27 cellular contexts compared by ENCODE assay signal in the genomic region with DNA sequence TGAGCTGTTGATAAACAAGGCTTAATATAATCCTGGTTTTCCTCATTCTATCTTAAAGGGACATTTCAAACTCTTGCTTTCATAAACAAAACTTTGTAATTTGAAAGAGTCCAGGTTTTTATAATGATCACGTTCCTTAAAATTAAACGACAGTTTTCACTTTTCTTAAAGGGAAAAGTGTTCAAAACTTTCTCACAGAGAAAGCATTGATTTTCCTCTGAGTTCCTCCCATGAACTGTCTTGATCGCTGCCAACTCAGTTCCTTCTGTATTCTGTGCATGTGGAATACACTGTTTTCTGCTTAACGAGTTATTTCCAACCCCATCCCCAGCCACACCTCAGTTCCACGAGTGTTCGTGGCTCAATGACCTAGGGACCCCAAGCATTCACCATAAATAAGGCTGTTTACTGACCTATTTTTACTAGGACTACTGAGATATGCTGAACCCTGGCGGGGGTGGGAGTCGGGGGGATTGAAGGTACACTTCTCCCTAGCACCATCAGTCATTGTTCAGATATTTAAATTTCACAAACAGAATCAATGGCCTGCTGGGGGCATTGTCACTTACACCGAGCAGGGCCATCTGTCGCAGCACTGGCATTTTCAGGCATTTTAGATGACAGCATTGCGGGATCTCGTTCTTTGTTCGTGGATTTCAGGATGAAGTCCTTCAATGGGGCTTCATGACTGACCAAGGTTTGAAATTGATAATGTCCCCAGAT. TPM values are rescaled to one million over a fixed set of nuclear protein-coding genes. Genes with fewer than 3 reads are reported as not detected.
DNase-seq lines count a peak whose midpoint lies in the region; ATAC-seq, FAIRE-seq and TF ChIP-seq lines count a peak whose summit lies in the region.
"Had no signal": no experiment of that assay in that cellular context is flagged by ENCODE, and none has a peak within 500 bp of the region (broad histone marks: within the 10 kb centered on the region; RNA-seq: fewer than 3 reads in every experiment).

No MANE protein-coding gene starts in this region.

- H3K79me1 ChIP-seq in mesenchymal stem cell (replicated peaks; ENCODE audit: low read length, poor library complexity, severe bottlenecking) = no peaks in the 10 kb centered on the region

- no peak overlapping the region for H2BK120ac ChIP-seq in mesenchymal stem cell (ENCODE audit: low read depth, low read length)

- peaks cover 2% of the 10 kb centered on the region for H3K9me3 ChIP-seq in WERI-Rb-1 (ENCODE audit: severe bottlenecking)
- no peaks in the 10 kb centered on the region for H3K9me3 ChIP-seq in mesenchymal stem cell (ENCODE audit: control insufficient read depth, low read length)
- H3K9me3 ChIP-seq: BLaER1, MG63, SJSA1 had no signal

- CTCF ChIA-PET in activated CD4-positive, alpha-beta T cell treated with anti-CD3 and anti-CD28 coated beads, Interleukin-2, amount 10 ng/mL, durations not matched to agents 7 days and 5 days (lab: Charles Lee) = interaction anchor here (0.6 kb wide), 1 partner anchor 375 kb away, joined by 3 read pairs; no protein-coding TSS in a partner anchor

- H3K4me1 ChIP-seq in mesenchymal stem cell (ENCODE audit: control insufficient read depth, insufficient read depth, low read depth, low read length) = no peaks in the 10 kb centered on the region
- H3K4me1 ChIP-seq: SJSA1 had no signal

- peaks cover 12% of the 10 kb centered on the region for H3K4me1 Mint-ChIP-seq in activated CD4-positive, alpha-beta T cell treated with anti-CD3 and anti-CD28 coated beads, Interleukin-2, amount 10 ng/mL, durations not matched to agents 7 days and 5 days

- H3K27me3 ChIP-seq in WERI-Rb-1 (ENCODE audit: insufficient read depth, low read depth, severe bottlenecking) (no peaks in the 10 kb centered on the region), mesenchymal stem cell (ENCODE audit: control insufficient read depth in 1 of 2, insufficient read depth in 1 of 2, low read length in 2 of 2) (peaks cover 19 to 60% of the 10 kb centered on the region in 2 experiments)
- H3K27me3 ChIP-seq: BLaER1, MG63 had no signal

- no peak overlapping the region for H3K18ac ChIP-seq in mesenchymal stem cell (ENCODE audit: low read depth in 1 of 2, low read length in 2 of 2)

- no peak for ATAC-seq in GM18873 (IDR thresholded peaks at IDR 0.05; ENCODE audit: low FRiP score, unreplicated experiment)
- ATAC-seq: CD8-positive, alpha-beta T cell; PC-3 had no signal

- H3K36me3 Mint-ChIP-seq in activated CD4-positive, alpha-beta T cell treated with anti-CD3 and anti-CD28 coated beads, Interleukin-2, amount 10 ng/mL, durations not matched to agents 7 days and 5 days (ENCODE audit: low read depth) = no peaks in the 10 kb centered on the region
- H3K36me3 Mint-ChIP-seq: CD8-positive, alpha-beta T cell had no signal

- no peak overlapping the region for H3K27ac Mint-ChIP-seq in activated CD4-positive, alpha-beta T cell treated with anti-CD3 and anti-CD28 coated beads, Interleukin-2, amount 10 ng/mL, durations not matched to agents 7 days and 5 days
- H3K27ac Mint-ChIP-seq: CD8-positive, alpha-beta T cell; HFFc6 had no signal

- H3K23ac ChIP-seq in mesenchymal stem cell (ENCODE audit: low read length in 2 of 2) = no peak overlapping the region

- 89% methylated on average over 11 of the region's 13 CpGs for WGBS in mesenchymal stem cell

- H3K4me3 ChIP-seq in WERI-Rb-1 (ENCODE audit: low read depth, low read length) (peak overlapping the region; percentile 58), mesenchymal stem cell (ENCODE audit: insufficient read depth in 1 of 2, low read depth in 1 of 2, low read length in 2 of 2) (no peak overlapping the region)
- H3K4me3 ChIP-seq: BLaER1, MG63, SJSA1 had no signal

- H3K27me3 Mint-ChIP-seq in activated CD4-positive, alpha-beta T cell treated with anti-CD3 and anti-CD28 coated beads, Interleukin-2, amount 10 ng/mL, durations not matched to agents 7 days and 5 days = peaks cover 28% of the 10 kb centered on the region

- H2AK5ac ChIP-seq in mesenchymal stem cell (ENCODE audit: low read length, severe bottlenecking) = no peak overlapping the region

- H2AFZ ChIP-seq in mesenchymal stem cell (ENCODE audit: low read depth, low read length) = no peak overlapping the region

- peak; percentile 40 for DNase-seq in NCI-H1694 treated with DMSO at 0.1 percent for 48 hours (lab: John Stamatoyannopoulos, UW)
- peak; percentile 55 for DNase-seq in WERI-Rb-1
- no peak for DNase-seq in mesenchymal stem cell
- no peak for DNase-seq in HCEC 1CT
- DNase-seq in activated CD4-positive, alpha-beta T cell treated with anti-CD3 and anti-CD28 coated beads, Interleukin-2, amount 10 ng/mL, durations not matched to agents 7 days and 5 days = no peak
- no peak for DNase-seq in NCI-H1105 treated with DMSO at 0.1 percent for 48 hours (lab: John Stamatoyannopoulos, UW)
- DNase-seq: 8988T; CD8-positive, alpha-beta T cell; DMS79 treated with DMSO at 0.1 percent for 48 hours; GOT3; HFFc6; IMR-90; Karpas-422; MG63; NCI-H1417; NCI-H2029 treated with DMSO at 0.1 percent for 48 hours; NCI-H526; PC-3; SW 1271 had no signal

- no peak overlapping the region for H3K14ac ChIP-seq in mesenchymal stem cell (ENCODE audit: low read length in 2 of 2)

- no peak overlapping the region for H2BK5ac ChIP-seq in mesenchymal stem cell (ENCODE audit: low read depth, low read length, poor library complexity, severe bottlenecking)

- POLR2A ChIA-PET in activated CD4-positive, alpha-beta T cell treated with anti-CD3 and anti-CD28 coated beads, Interleukin-2, amount 10 ng/mL, durations not matched to agents 7 days and 5 days (lab: Charles Lee) = no interaction called here

- no peak overlapping the region for H4K91ac ChIP-seq in mesenchymal stem cell (ENCODE audit: low read length)

- no peak overlapping the region for H3K4me2 ChIP-seq in mesenchymal stem cell (ENCODE audit: low read length, poor library complexity, severe bottlenecking)
- H3K4me2 ChIP-seq: BLaER1 had no signal

- H3K36me3 ChIP-seq in WERI-Rb-1 (no peaks in the 10 kb centered on the region), mesenchymal stem cell (ENCODE audit: control insufficient read depth in 1 of 2, insufficient read depth in 2 of 2, low read depth in 1 of 2, low read length in 2 of 2) (no peaks in the 10 kb centered on the region)
- H3K36me3 ChIP-seq: BLaER1, MG63, SJSA1 had no signal

- no peaks in the 10 kb centered on the region for H3K9me3 Mint-ChIP-seq in activated CD4-positive, alpha-beta T cell treated with anti-CD3 and anti-CD28 coated beads, Interleukin-2, amount 10 ng/mL, durations not matched to agents 7 days and 5 days
- H3K9me3 Mint-ChIP-seq: CD8-positive, alpha-beta T cell; HFFc6 had no signal

- TF ChIP-seq CTCF in WERI-Rb-1 (IDR thresholded peaks at IDR 0.05; ENCODE audit: low read depth, low read length) = no peak

- FAIRE-seq in A204.1 (lab: Jason Lieb, UNC) = peak; percentile 3

- no peak overlapping the region for H4K8ac ChIP-seq in mesenchymal stem cell (ENCODE audit: low read length)

- peak overlapping the region; percentile 95 for H3K27ac ChIP-seq in WERI-Rb-1
- H3K27ac ChIP-seq in mesenchymal stem cell (ENCODE audit: low read length, poor library complexity, severe bottlenecking) = no peak overlapping the region
- H3K27ac ChIP-seq: BLaER1, RWPE1, SJSA1 had no signal

- no peak overlapping the region for H3K4ac ChIP-seq in mesenchymal stem cell (ENCODE audit: low read depth in 1 of 2, low read length in 2 of 2)

- H3K9ac ChIP-seq in mesenchymal stem cell (ENCODE audit: low read length) = no peak overlapping the region
- H3K9ac ChIP-seq: BLaER1 had no signal

- no peak overlapping the region for H2BK12ac ChIP-seq in mesenchymal stem cell (ENCODE audit: low read length in 2 of 2)

- no peak overlapping the region for H3K4me3 Mint-ChIP-seq in activated CD4-positive, alpha-beta T cell treated with anti-CD3 and anti-CD28 coated beads, Interleukin-2, amount 10 ng/mL, durations not matched to agents 7 days and 5 days
- H3K4me3 Mint-ChIP-seq: CD8-positive, alpha-beta T cell; HFFc6 had no signal

- peak overlapping the region; percentile 7 for H2BK15ac ChIP-seq in mesenchymal stem cell (ENCODE audit: low read depth, poor library complexity, severe bottlenecking)

RNA-seq across cellular contexts. Expression of gene C7orf33, which starts 2.2 kb away (rescaled TPM):
- polyA plus RNA-seq in mesenchymal stem cell (2013, experiment 1 of 2) = not detected
- not detected for polyA plus RNA-seq in mesenchymal stem cell (2013, experiment 2 of 2)
- total RNA-seq in activated CD4-positive, alpha-beta T cell treated with anti-CD3 and anti-CD28 coated beads, Interleukin-2, amount 10 ng/mL, durations not matched to agents 7 days and 5 days = not detected
- total RNA-seq: CD8-positive, alpha-beta T cell; G401; HFFc6; HT-29; IMR-90; PC-3; SJSA1; T-helper 2 cell treated with Interferon-gamma antibody and Interleukin-4, amounts not matched to agents 100 ng/mL and 5 ng/mL, for 36 hours had no signal
- polyA plus RNA-seq: IMR-90 had no signal

Comparison
In these comparisons a context has a peak if more than half of its experiments do, and no peak if none do; other contexts are left out.
1. DNase-seq: peak in NCI-H1694 treated with DMSO at 0.1 percent for 48 hours (single experiment) and WERI-Rb-1 (single experiment); none in mesenchymal stem cell (single experiment), HCEC 1CT (single experiment), activated CD4-positive, alpha-beta T cell treated with anti-CD3 and anti-CD28 coated beads, Interleukin-2, amount 10 ng/mL, durations not matched to agents 7 days and 5 days (single experiment) and NCI-H1105 treated with DMSO at 0.1 percent for 48 hours (single experiment).